ENCODE assay signal across 12 cellular contexts in the genomic region with DNA sequence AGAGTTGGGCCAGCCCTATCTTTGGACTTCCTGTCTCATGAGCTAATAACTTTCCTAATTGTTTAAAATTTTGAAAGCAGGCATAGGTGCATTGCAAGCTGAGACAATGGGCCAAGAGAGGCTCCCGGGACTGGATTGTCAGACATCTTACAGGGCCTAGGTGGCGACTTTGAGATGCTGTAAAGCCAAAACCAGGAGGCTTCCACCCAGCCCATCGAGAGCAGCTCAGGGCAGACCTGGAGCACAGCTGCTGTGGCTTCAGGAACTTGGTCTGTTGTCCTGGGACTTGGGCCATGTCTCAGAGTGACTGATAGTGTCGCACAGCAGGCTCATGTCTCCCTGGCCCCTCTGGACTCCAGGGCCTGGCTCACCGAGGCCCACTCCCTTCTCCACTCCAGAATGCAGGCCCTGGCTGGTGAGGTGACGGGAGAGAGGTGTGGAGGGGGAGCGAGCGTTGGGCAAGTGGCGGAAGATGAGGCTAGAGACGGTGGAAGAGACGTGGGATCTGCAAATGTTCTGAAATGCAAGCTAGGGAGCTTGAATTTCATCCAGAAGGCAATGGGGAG. TPM values are rescaled to one million over a fixed set of nuclear protein-coding genes. Genes with fewer than 3 reads are reported as not detected.
A peak's percentile ranks its signal among the peaks of the same experiment; 100 is the strongest.
DNase-seq lines count a peak whose midpoint lies in the region; ATAC-seq and TF ChIP-seq lines count a peak whose summit lies in the region.
"Had no signal": no experiment of that assay in that cellular context is flagged by ENCODE, and none has a peak within 500 bp of the region (broad histone marks: within the 10 kb centered on the region; RNA-seq: fewer than 3 reads in every experiment).

No MANE protein-coding gene starts in this region.

- no peaks in the 10 kb centered on the region for H3K27me3 Mint-ChIP-seq in stimulated activated naive CD8-positive, alpha-beta T cell treated with anti-CD3 and anti-CD28 coated beads, Interleukin-15, amount 100 ng/mL, for 72 hours

- WGBS in GM23248 (ENCODE audit: low coverage in 1 of 2, low lambda C conversion rate in 2 of 2, missing lambda C conversion rate in 2 of 2), 2 experiments: 86 to 90% methylated on average over 11 of the region's 11 CpGs

- no peaks in the 10 kb centered on the region for H3F3A ChIP-seq in MM.1S (ENCODE audit: insufficient read depth, low read length)
- no peaks in the 10 kb centered on the region for H3F3A ChIP-seq in GM23248 (ENCODE audit: insufficient read depth)

- H3K27ac ChIP-seq in MM.1S (ENCODE audit: low read length) (no peak overlapping the region), brain microvascular endothelial cell (no peak overlapping the region), GM23248 (no peak overlapping the region)
- H3K27ac ChIP-seq in effector memory CD4-positive, alpha-beta T cell (ENCODE audit: insufficient read depth, low read length, poor library complexity, severe bottlenecking): no peak overlapping the region

- H3K4me3 ChIP-seq in MM.1S (ENCODE audit: low read length): no peak overlapping the region
- no peak overlapping the region for H3K4me3 ChIP-seq in brain microvascular endothelial cell (ENCODE audit: low read depth, low read length)
- no peak overlapping the region for H3K4me3 ChIP-seq in GM23248
- no peak overlapping the region for H3K4me3 ChIP-seq in effector memory CD4-positive, alpha-beta T cell (ENCODE audit: insufficient read depth, low read depth, low read length, poor library complexity, severe bottlenecking)

- no peaks in the 10 kb centered on the region for H3K27me3 ChIP-seq in MM.1S (replicated peaks; ENCODE audit: insufficient read depth, low read length)
- H3K27me3 ChIP-seq in brain microvascular endothelial cell (replicated peaks): no peaks in the 10 kb centered on the region
- H3K27me3 ChIP-seq in GM23248 (replicated peaks; ENCODE audit: insufficient read depth): no peaks in the 10 kb centered on the region
- H3K27me3 ChIP-seq in effector memory CD4-positive, alpha-beta T cell (replicated peaks; ENCODE audit: control insufficient read depth, insufficient read depth, low read length, poor library complexity, severe bottlenecking): no peaks in the 10 kb centered on the region

- no peaks in the 10 kb centered on the region for H3K9me3 Mint-ChIP-seq in stimulated activated naive CD8-positive, alpha-beta T cell treated with anti-CD3 and anti-CD28 coated beads, Interleukin-15, amount 100 ng/mL, for 72 hours

- peak; percentile 6 for DNase-seq in stimulated activated naive CD8-positive, alpha-beta T cell treated with anti-CD3 and anti-CD28 coated beads, Interleukin-15, Interleukin-2, amounts not matched to agents 100 U/mL and 50 U/mL, for 24 hours
- no peak for DNase-seq in stimulated activated naive CD8-positive, alpha-beta T cell treated with anti-CD3 and anti-CD28 coated beads, Interleukin-15, amount 100 ng/mL, for 72 hours
- DNase-seq in MM.1S (peak; percentile 27), brain microvascular endothelial cell (no peak), NOMO-1 treated with DMSO at 0.1 percent for 48 hours (lab: John Stamatoyannopoulos, UW; ENCODE audit: unreplicated experiment) (no peak), GM23248 (no peak), NCI-H2081 treated with DMSO at 0.1 percent for 48 hours (lab: John Stamatoyannopoulos, UW) (no peak)
- no peak for DNase-seq in effector memory CD4-positive, alpha-beta T cell
- DNase-seq: NCI-H2081; stimulated activated CD4-positive, alpha-beta T cell treated with anti-CD3 and anti-CD28 coated beads, Interleukin-4, amount 100 ng/mL, for 24 hours had no signal

- H3K4me1 Mint-ChIP-seq in stimulated activated naive CD8-positive, alpha-beta T cell treated with anti-CD3 and anti-CD28 coated beads, Interleukin-15, amount 100 ng/mL, for 72 hours: peaks cover 33% of the 10 kb centered on the region

- H3K9me2 ChIP-seq in MM.1S (replicated peaks; ENCODE audit: insufficient read depth, low read length) (no peaks in the 10 kb centered on the region), GM23248 (ENCODE audit: insufficient read depth) (no peaks in the 10 kb centered on the region)

- TF ChIP-seq CTCF in MM.1S (IDR thresholded peaks at IDR 0.05; ENCODE audit: low read length): 0 out of 2 replicates have a peak, but pooled peaks have one; percentile 17
- peak; percentile 12 for TF ChIP-seq CTCF in brain microvascular endothelial cell (IDR thresholded peaks at IDR 0.05; ENCODE audit: low read depth, low read length, missing control alignments)

- H3K9ac ChIP-seq in MM.1S (ENCODE audit: low read length): no peak overlapping the region
- H3K9ac ChIP-seq in GM23248: no peak overlapping the region

- H3K36me3 ChIP-seq in MM.1S (replicated peaks; ENCODE audit: insufficient read depth, low read length) (no peaks in the 10 kb centered on the region), brain microvascular endothelial cell (replicated peaks) (no peaks in the 10 kb centered on the region), GM23248 (ENCODE audit: low read depth) (no peaks in the 10 kb centered on the region)
- no peaks in the 10 kb centered on the region for H3K36me3 ChIP-seq in effector memory CD4-positive, alpha-beta T cell (ENCODE audit: control insufficient read depth, insufficient read depth, low read length)

- in situ Hi-C loops in brain microvascular endothelial cell (cut with HindIII; ENCODE audit: low pct_ligation_motif_present, low sequenced_read_pairs) (no loop called here), GM23248 (cut with MboI) (no loop called here)

- no peak overlapping the region for H3K4me2 ChIP-seq in MM.1S (ENCODE audit: low read depth, low read length)
- H3K4me2 ChIP-seq in GM23248 (ENCODE audit: unreplicated experiment): no peak overlapping the region

- H3K4me1 ChIP-seq in MM.1S (ENCODE audit: low read length) (no peaks in the 10 kb centered on the region), GM23248 (ENCODE audit: insufficient read depth) (peaks cover 13% of the 10 kb centered on the region; the same call in 1 of the 2 replicates)
- peaks cover 7% of the 10 kb centered on the region for H3K4me1 ChIP-seq in effector memory CD4-positive, alpha-beta T cell (ENCODE audit: control insufficient read depth, insufficient read depth, low read length, poor library complexity, severe bottlenecking)

- no peaks in the 10 kb centered on the region for H4K20me1 ChIP-seq in MM.1S (ENCODE audit: insufficient read depth, low read length)
- H4K20me1 ChIP-seq in GM23248 (ENCODE audit: insufficient read depth): no peaks in the 10 kb centered on the region

- no peak overlapping the region for H3K4me3 Mint-ChIP-seq in stimulated activated naive CD8-positive, alpha-beta T cell treated with anti-CD3 and anti-CD28 coated beads, Interleukin-15, amount 100 ng/mL, for 72 hours
- H3K4me3 Mint-ChIP-seq: brain had no signal

- H3K79me2 ChIP-seq in MM.1S (ENCODE audit: low read length): no peaks in the 10 kb centered on the region
- H3K79me2 ChIP-seq in GM23248 (ENCODE audit: insufficient read depth): no peaks in the 10 kb centered on the region

- no peaks in the 10 kb centered on the region for H3K9me3 ChIP-seq in MM.1S (replicated peaks; ENCODE audit: insufficient read depth, low read length)
- H3K9me3 ChIP-seq in GM23248 (ENCODE audit: low read depth): no peaks in the 10 kb centered on the region
- H3K9me3 ChIP-seq in effector memory CD4-positive, alpha-beta T cell (ENCODE audit: control insufficient read depth, low read length): no peaks in the 10 kb centered on the region

- ATAC-seq in stimulated activated naive CD8-positive, alpha-beta T cell treated with anti-CD3 and anti-CD28 coated beads, Interleukin-15, Interleukin-2, amounts not matched to agents 100 U/mL and 50 U/mL, for 24 hours: no peak
- no peak for ATAC-seq in stimulated activated naive CD8-positive, alpha-beta T cell treated with anti-CD3 and anti-CD28 coated beads, Interleukin-15, amount 100 ng/mL, for 72 hours
- ATAC-seq: Right ventricle myocardium inferior had no signal

- H3K27ac Mint-ChIP-seq in stimulated activated naive CD8-positive, alpha-beta T cell treated with anti-CD3 and anti-CD28 coated beads, Interleukin-15, amount 100 ng/mL, for 72 hours: no peak overlapping the region

- no peak overlapping the region for H2AFZ ChIP-seq in MM.1S (ENCODE audit: low read length)
- H2AFZ ChIP-seq in GM23248: no peak overlapping the region

RNA-seq across cellular contexts. Expression of a gene that starts 24.1 kb away (rescaled TPM):
- 8.0 and 8.9 TPM in 2 replicates for total RNA-seq in GM23248 (2014; rRNA removed; shearing (Covaris generic))
- polyA plus RNA-seq in GM23248 (2016; fragmentation: Nextera tagmentation; extraction: Ambion mirVana): 8.1 and 8.5 TPM in 2 replicates

Comparison
In these comparisons a context has a peak if more than half of its experiments do, and no peak if none do; other contexts are left out.
1. DNase-seq: peak in stimulated activated naive CD8-positive, alpha-beta T cell treated with anti-CD3 and anti-CD28 coated beads, Interleukin-15, Interleukin-2, amounts not matched to agents 100 U/mL and 50 U/mL, for 24 hours (single experiment) and MM.1S (single experiment); none in stimulated activated naive CD8-positive, alpha-beta T cell treated with anti-CD3 and anti-CD28 coated beads, Interleukin-15, amount 100 ng/mL, for 72 hours (0 of 2), brain microvascular endothelial cell (single experiment), NOMO-1 treated with DMSO at 0.1 percent for 48 hours (single experiment), GM23248 (single experiment), NCI-H2081 treated with DMSO at 0.1 percent for 48 hours (single experiment) and effector memory CD4-positive, alpha-beta T cell (0 of 3).